In the genomic region with DNA sequence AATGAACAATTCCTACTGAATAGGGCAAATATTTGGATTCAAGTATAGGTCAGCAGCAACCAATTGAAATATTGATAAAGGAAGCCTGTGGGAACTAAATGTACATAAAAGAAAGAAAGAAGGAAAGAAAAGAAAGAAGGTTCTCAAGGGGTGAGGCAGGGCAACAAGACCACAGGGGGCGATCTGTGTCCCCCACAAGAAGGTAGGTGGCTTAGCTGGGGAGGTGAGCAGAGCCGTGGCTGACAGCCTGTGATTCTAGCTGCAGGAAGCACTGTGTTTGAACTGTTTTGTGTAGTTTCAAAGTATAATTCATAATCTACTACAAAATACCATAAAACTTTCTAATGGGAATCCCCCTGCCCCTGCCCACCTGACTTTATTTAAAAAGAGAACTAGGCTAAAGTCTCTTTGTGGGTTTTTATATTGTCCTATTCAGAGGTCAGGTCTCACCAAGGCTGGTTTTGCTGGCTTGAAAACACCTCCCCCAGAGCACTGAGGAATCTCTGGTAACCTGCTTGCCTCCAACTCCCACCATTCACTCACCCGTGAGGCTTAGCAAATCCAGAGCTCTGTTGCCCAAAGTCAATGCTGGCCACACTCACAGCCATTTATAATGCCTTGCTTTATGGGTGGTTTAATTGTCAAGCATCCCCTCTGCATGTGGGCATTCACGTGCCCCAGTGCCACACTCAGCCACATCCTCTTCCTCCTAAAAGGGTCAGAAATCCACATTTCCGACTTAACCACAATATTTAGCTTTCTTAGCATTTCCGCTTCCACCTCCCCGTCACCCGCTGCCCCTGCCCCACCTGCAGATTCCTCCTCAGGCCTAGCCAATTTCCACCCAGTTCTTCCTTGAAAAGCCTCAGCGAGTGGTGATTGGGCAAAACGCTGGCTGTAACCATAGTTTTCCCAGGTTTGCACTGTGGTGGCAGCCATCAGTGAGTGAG, we compare ENCODE assay signal across 32 cellular contexts. TPM values are rescaled to one million over a fixed set of nuclear protein-coding genes. Genes with fewer than 3 reads are reported as not detected.
A peak's percentile ranks its signal among the peaks of the same experiment; 100 is the strongest.
DNase-seq lines count a peak whose midpoint lies in the region; TF ChIP-seq lines count a peak whose summit lies in the region.
"Had no signal": no experiment of that assay in that cellular context is flagged by ENCODE, and none has a peak within 500 bp of the region (broad histone marks: within the 10 kb centered on the region; RNA-seq: fewer than 3 reads in every experiment).

No MANE protein-coding gene starts in this region.

- H2AFZ ChIP-seq in H9 (ENCODE audit: low read length), result no peak overlapping the region
- H2AFZ ChIP-seq in neural progenitor cell (replicated peaks), result peak overlapping the region; percentile 34
- H2AFZ ChIP-seq: hepatocyte had no signal

- H2BK20ac ChIP-seq in H9 (ENCODE audit: low read depth, low read length, poor library complexity, severe bottlenecking), result no peak overlapping the region

- H3K14ac ChIP-seq in H9 (ENCODE audit: insufficient read depth, low read length), result no peak overlapping the region

- H4K8ac ChIP-seq in H9 (replicated peaks; ENCODE audit: insufficient read length, low read depth, low read length), result no peak overlapping the region

- H3K4me2 ChIP-seq in H9 (ENCODE audit: insufficient read depth, insufficient read length, low read length) (no peak overlapping the region), neural progenitor cell (peak overlapping the region; percentile 23)
- H3K4me2 ChIP-seq: hepatocyte had no signal

- H3F3A ChIP-seq in neural progenitor cell (ENCODE audit: low read depth), result peaks cover 20% of the 10 kb centered on the region

- H3K23me2 ChIP-seq in H9 (ENCODE audit: insufficient read length, low read depth, low read length, poor library complexity, severe bottlenecking), result no peaks in the 10 kb centered on the region

- H2BK120ac ChIP-seq in H9 (ENCODE audit: low read depth, low read length, poor library complexity, severe bottlenecking), result no peak overlapping the region

- H3K79me2 ChIP-seq in H9 (ENCODE audit: insufficient read depth, low read length) (no peaks in the 10 kb centered on the region), neural progenitor cell (ENCODE audit: low read depth) (no peaks in the 10 kb centered on the region)
- H3K79me2 ChIP-seq: hepatocyte had no signal

- H3K56ac ChIP-seq in H9 (ENCODE audit: insufficient read length, low read depth, low read length), result no peak overlapping the region

- H4K20me1 ChIP-seq in H9 (ENCODE audit: control insufficient read depth, insufficient read depth, insufficient read length), result no peaks in the 10 kb centered on the region
- H4K20me1 ChIP-seq in neural progenitor cell (ENCODE audit: low read depth), result no peaks in the 10 kb centered on the region

- no CpG with 5 or more reads among the region's 10 CpGs for WGBS in H9 (ENCODE audit: extremely low coverage, insufficient read length, low lambda C conversion rate)

- H3K36me3 ChIP-seq in neural progenitor cell, result no peaks in the 10 kb centered on the region
- H3K36me3 ChIP-seq: gastroesophageal sphincter, HAP-1, lower lobe of right lung, SJSA1, suprapubic skin, upper lobe of left lung had no signal

- H2AK5ac ChIP-seq in H9 (ENCODE audit: insufficient read length, low read length), result no peak overlapping the region

- no peak overlapping the region for H3K4ac ChIP-seq in H9 (ENCODE audit: low read depth, low read length)

- no peaks in the 10 kb centered on the region for H3K27me3 ChIP-seq in H9 (ENCODE audit: insufficient read depth, low read length)
- H3K27me3 ChIP-seq in neural progenitor cell, result no peaks in the 10 kb centered on the region
- H3K27me3 ChIP-seq: hepatocyte, suprapubic skin, upper lobe of left lung had no signal

- no peak overlapping the region for H2BK15ac ChIP-seq in H9 (ENCODE audit: low read depth, low read length)

- no peak overlapping the region for H3T11ph ChIP-seq in H9 (ENCODE audit: low read length)

- H3K27me3 Mint-ChIP-seq in H9 (ENCODE audit: low read depth) (peaks cover 8% of the 10 kb centered on the region), neural progenitor cell (ENCODE audit: insufficient read depth, low read depth) (peaks cover 5% of the 10 kb centered on the region), chondrocyte (ENCODE audit: low read depth) (peaks cover 29% of the 10 kb centered on the region)

- H2BK5ac ChIP-seq in H9 (ENCODE audit: insufficient read length, low read length), result no peak overlapping the region

- no peaks in the 10 kb centered on the region for H3K9me3 ChIP-seq in H9 (ENCODE audit: control insufficient read depth, low read depth, low read length)
- H3K9me3 ChIP-seq in neural progenitor cell (ENCODE audit: low read depth), result no peaks in the 10 kb centered on the region
- H3K9me3 ChIP-seq: gastroesophageal sphincter, HAP-1, lower lobe of right lung, SJSA1, suprapubic skin, upper lobe of left lung had no signal

- H3K9me3 Mint-ChIP-seq in H9 (no peaks in the 10 kb centered on the region; a peak in 1 of 5 replicates), neural progenitor cell (peaks cover 13% of the 10 kb centered on the region), chondrocyte (ENCODE audit: low read depth) (no peaks in the 10 kb centered on the region)
- H3K9me3 Mint-ChIP-seq: activated T-helper 2 cell treated with anti-CD3 and anti-CD28 coated beads, Interferon-gamma antibody, Interleukin-2, Interleukin-4, amounts not matched to agents 10 μg/mL and 5 μg/mL and 100 μg/mL, durations not matched to agents 14 hours and 24 hours and 36 hours; naive B cell; stimulated activated effector memory CD8-positive, alpha-beta T cell treated with anti-CD3 and anti-CD28 coated beads, Interleukin-12 subunit alpha, Interleukin-12 subunit beta, amount 100 ng/mL, for 72 hours had no signal

- peaks cover 13 to 19% of the 10 kb centered on the region in 2 experiments for H3K4me1 Mint-ChIP-seq in H9
- H3K4me1 Mint-ChIP-seq in neural progenitor cell, result peaks cover 33% of the 10 kb centered on the region
- H3K4me1 Mint-ChIP-seq in chondrocyte (ENCODE audit: low read depth), result no peaks in the 10 kb centered on the region

- H3K23ac ChIP-seq in H9 (ENCODE audit: insufficient read length, low read depth, low read length), result no peak overlapping the region

- DNase-seq in NCI-H1092 treated with DMSO at 0.1 percent for 48 hours (lab: John Stamatoyannopoulos, UW), result peak; percentile 37
- DNase-seq in NCI-H1092 (lab: John Stamatoyannopoulos, UW), result no peak
- DNase-seq in H9, result no peak
- DNase-seq in UCSD-AML1 (lab: John Stamatoyannopoulos, UW; ENCODE audit: unreplicated experiment), result peak; percentile 60
- peak; percentile 39 for DNase-seq in neural progenitor cell (ENCODE audit: low spot score)
- DNase-seq in OCI-M2 (lab: John Stamatoyannopoulos, UW; ENCODE audit: unreplicated experiment), result no peak
- DNase-seq in erythroblast (lab: John Stamatoyannopoulos, UW), result no peak
- DNase-seq in chondrocyte (ENCODE audit: low spot score), result no peak
- DNase-seq: 8988T; activated CD4-positive, alpha-beta T cell treated with anti-CD3 and anti-CD28 coated beads, Interleukin-2, amount 50 U/mL, for 48 hours; activated CD4-positive, CD25-positive, alpha-beta regulatory T cell; activated naive CD4-positive, alpha-beta T cell treated with anti-CD3 and anti-CD28 coated beads, Interleukin-2, amount 50 U/mL, for 16 hours; activated T-cell treated with anti-CD3 and anti-CD28 coated beads for 4 hours; amygdala; KG1; lower lobe of right lung; midbrain; naive B cell; NCI-H1417 treated with DMSO at 0.1 percent for 48 hours; NCI-H226; NCI-H748 treated with DMSO at 0.1 percent for 48 hours; RPMI8226; T1000 had no signal

- H3K27ac ChIP-seq in H9 (ENCODE audit: insufficient read length, low read depth, low read length) (no peak overlapping the region), neural progenitor cell (peak overlapping the region; percentile 33)
- H3K27ac ChIP-seq: gastroesophageal sphincter, hepatocyte, lower lobe of right lung, SJSA1, suprapubic skin, upper lobe of left lung had no signal

- no peak overlapping the region for H2BK12ac ChIP-seq in H9 (ENCODE audit: insufficient read length, low read depth, low read length)

- no peak overlapping the region for H3K18ac ChIP-seq in H9 (ENCODE audit: insufficient read length, low read depth, low read length)

- TF ChIP-seq CTCF in H9 (conservative IDR thresholded peaks at IDR 0.05) (peak; percentile 29; the same call in 1 of the 3 replicates), neural progenitor cell (IDR thresholded peaks at IDR 0.05) (peak; percentile 15), chondrocyte (IDR thresholded peaks at IDR 0.05) (no peak)

- H3K79me1 ChIP-seq in H9 (ENCODE audit: insufficient read depth, low read depth, low read length, poor library complexity, severe bottlenecking), result no peaks in the 10 kb centered on the region

- no peak overlapping the region for H3K27ac Mint-ChIP-seq in H9
- peak overlapping the region; percentile 42 for H3K27ac Mint-ChIP-seq in neural progenitor cell
- no peak overlapping the region for H3K27ac Mint-ChIP-seq in chondrocyte (ENCODE audit: unreplicated experiment)
- H3K27ac Mint-ChIP-seq: activated T-helper 2 cell treated with anti-CD3 and anti-CD28 coated beads, Interferon-gamma antibody, Interleukin-2, Interleukin-4, amounts not matched to agents 10 μg/mL and 5 μg/mL and 100 μg/mL, durations not matched to agents 14 hours and 24 hours and 36 hours; CD14-positive monocyte; naive B cell; stimulated activated effector memory CD8-positive, alpha-beta T cell treated with anti-CD3 and anti-CD28 coated beads, Interleukin-12 subunit alpha, Interleukin-12 subunit beta, amount 100 ng/mL, for 72 hours had no signal

- no peak overlapping the region for H4K91ac ChIP-seq in H9 (ENCODE audit: insufficient read length, low read depth, low read length)

- no peak for TF ChIP-seq POLR2A in erythroblast (IDR thresholded peaks at IDR 0.05; ENCODE audit: low read length)

- no peak overlapping the region for H3K4me3 Mint-ChIP-seq in H9
- peak overlapping the region; percentile 34 for H3K4me3 Mint-ChIP-seq in neural progenitor cell
- H3K4me3 Mint-ChIP-seq in chondrocyte (ENCODE audit: unreplicated experiment), result no peak overlapping the region
- H3K4me3 Mint-ChIP-seq: naive B cell; stimulated activated effector memory CD8-positive, alpha-beta T cell treated with anti-CD3 and anti-CD28 coated beads, Interleukin-12 subunit alpha, Interleukin-12 subunit beta, amount 100 ng/mL, for 72 hours had no signal

- H3K9ac ChIP-seq in H9 (ENCODE audit: extremely low read depth, insufficient read length, low read length), result no peak overlapping the region
- no peak overlapping the region for H3K9ac ChIP-seq in neural progenitor cell

- H4K5ac ChIP-seq in H9 (ENCODE audit: insufficient read length, low read depth, low read length), result no peak overlapping the region

- H3K4me1 ChIP-seq in H9 (ENCODE audit: insufficient read depth, low read length), result no peaks in the 10 kb centered on the region; the same call in 1 of the 2 replicates
- peaks cover 23% of the 10 kb centered on the region for H3K4me1 ChIP-seq in neural progenitor cell
- H3K4me1 ChIP-seq: gastroesophageal sphincter, HAP-1, lower lobe of right lung, SJSA1, suprapubic skin, upper lobe of left lung had no signal

- no peak overlapping the region for H3K4me3 ChIP-seq in neural progenitor cell
- H3K4me3 ChIP-seq: gastroesophageal sphincter, HAP-1, hepatocyte, lower lobe of right lung, SJSA1, suprapubic skin, upper lobe of left lung had no signal

- H3K36me3 Mint-ChIP-seq in H9 (ENCODE audit: insufficient read depth in 1 of 3, low read depth in 3 of 3) (peaks cover 0 to 4% (median 0%) of the 10 kb centered on the region in 3 experiments; a peak in 2 of 7 replicates), neural progenitor cell (no peaks in the 10 kb centered on the region), chondrocyte (ENCODE audit: low read depth) (no peaks in the 10 kb centered on the region)
- H3K36me3 Mint-ChIP-seq: CD14-positive monocyte; naive B cell; stimulated activated effector memory CD8-positive, alpha-beta T cell treated with anti-CD3 and anti-CD28 coated beads, Interleukin-12 subunit alpha, Interleukin-12 subunit beta, amount 100 ng/mL, for 72 hours had no signal

RNA-seq across cellular contexts. Expression of gene LMAN1, which starts 36.4 kb away (rescaled TPM):
- total RNA-seq in H9 (2021) (61.1 and 63.6 TPM in 2 replicates), neural progenitor cell (ENCODE audit: low replicate concordance) (276 and 338 TPM in 2 replicates), chondrocyte (107 to 164 TPM (median 108 TPM) in 3 replicates)

Comparison
In these comparisons a context has a peak if more than half of its experiments do, and no peak if none do; other contexts are left out.
1. DNase-seq: peak in NCI-H1092 treated with DMSO at 0.1 percent for 48 hours (single experiment), UCSD-AML1 (single experiment) and neural progenitor cell (single experiment); none in NCI-H1092 (single experiment), H9 (single experiment), OCI-M2 (single experiment), erythroblast (0 of 2) and chondrocyte (single experiment).